8 cellular contexts compared by ENCODE assay signal in the genomic region with DNA sequence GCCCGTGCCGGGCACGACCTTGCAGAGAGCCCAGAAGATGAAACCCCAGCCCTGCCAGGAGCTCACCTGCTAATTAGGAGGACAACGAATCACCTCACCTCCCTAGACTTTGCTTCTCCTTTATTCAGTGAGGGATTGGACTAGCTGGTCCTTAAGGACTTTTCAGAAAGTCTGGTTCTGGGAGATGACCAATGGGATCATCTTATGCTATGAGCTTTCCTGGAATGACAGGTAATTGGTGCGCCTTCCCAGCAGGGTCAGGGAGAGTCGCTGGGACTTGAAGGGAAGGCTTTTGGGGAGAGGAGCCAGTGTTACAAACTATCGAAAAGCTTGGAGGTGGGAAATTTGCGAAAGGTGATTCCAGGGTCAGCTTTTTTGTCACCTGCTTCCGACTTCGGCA.
DNase-seq lines count a peak whose midpoint lies in the region; TF ChIP-seq lines count a peak whose summit lies in the region.
"Not testable (repeated sequence)": the region's sequence is repeated elsewhere in the genome, so short reads cannot be mapped to it uniquely, and the experiment has no call there.

No MANE protein-coding gene starts in this region.

- H3K4me2 ChIP-seq in MM.1S (ENCODE audit: low read depth, low read length): peak overlapping the region; percentile 95
- peak overlapping the region; percentile 59 for H3K4me2 ChIP-seq in SU-DHL-6 (ENCODE audit: low read depth, low read length, poor library complexity, severe bottlenecking)
- H3K4me2 ChIP-seq in fibroblast of lung (ENCODE audit: extremely low read depth, insufficient read depth, low read length): peak overlapping the region; percentile 64

- 28% methylated on average over 9 of the region's 10 CpGs for WGBS in liver
- 31% methylated on average over 6 of the region's 10 CpGs for WGBS in prostate gland

- H3K9ac ChIP-seq in MM.1S (ENCODE audit: low read length) (peak overlapping the region; percentile 69), SU-DHL-6 (ENCODE audit: low read length) (peak overlapping the region; percentile 60), liver (ENCODE audit: low read depth in 1 of 2, low read length in 2 of 2) (peak overlapping the region in 1 of 2 donors; percentile 65)
- H3K9ac ChIP-seq in fibroblast of lung (ENCODE audit: insufficient read depth, low read length): not testable (repeated sequence)

- H2AFZ ChIP-seq in MM.1S (ENCODE audit: low read length) (peak overlapping the region; percentile 63), SU-DHL-6 (ENCODE audit: low read depth, low read length, severe bottlenecking) (peak overlapping the region; percentile 77), fibroblast of lung (ENCODE audit: low read length) (peak overlapping the region; percentile 86)

- peaks cover 21% of the 10 kb centered on the region for H3K79me2 ChIP-seq in MM.1S (ENCODE audit: low read length)
- not testable (repeated sequence) for H3K79me2 ChIP-seq in SU-DHL-6 (ENCODE audit: insufficient read depth, low read length); fibroblast of lung (ENCODE audit: control insufficient read depth, insufficient read depth, low read length)

- not testable (repeated sequence) for H4K20me1 ChIP-seq in MM.1S (ENCODE audit: insufficient read depth, low read length); SU-DHL-6 (ENCODE audit: low read depth, low read length); fibroblast of lung (ENCODE audit: control insufficient read depth, extremely low read depth, insufficient read depth, low read length)

- H3K4me1 ChIP-seq in MM.1S (ENCODE audit: low read length); fibroblast of lung (ENCODE audit: control insufficient read depth, extremely low read depth, insufficient read depth, low read length); liver (ENCODE audit: control insufficient read depth in 4 of 4, insufficient read depth in 4 of 4, low read length in 3 of 4); prostate gland (replicated peaks); vagina: not testable (repeated sequence)

- not testable (repeated sequence) for TF ChIP-seq CTCF in MM.1S (IDR thresholded peaks at IDR 0.05; ENCODE audit: low read length); SU-DHL-6 (IDR thresholded peaks at IDR 0.05; ENCODE audit: insufficient read depth, low read length, poor library complexity, severe bottlenecking); astrocyte of the cerebellum (IDR thresholded peaks at IDR 0.05; ENCODE audit: low read depth, low read length, missing control alignments); fibroblast of lung (conservative IDR thresholded peaks at IDR 0.05 in 1 of 2, IDR thresholded peaks at IDR 0.05 in 1 of 2; ENCODE audit: low read depth in 1 of 2, low read length in 2 of 2); liver (IDR thresholded peaks at IDR 0.05; ENCODE audit: low read depth, low read length, missing input control); prostate gland (IDR thresholded peaks at IDR 0.05); vagina (IDR thresholded peaks at IDR 0.05)

- H3K36me3 ChIP-seq in MM.1S (replicated peaks; ENCODE audit: insufficient read depth, low read length); SU-DHL-6 (ENCODE audit: low read length); fibroblast of lung (ENCODE audit: control insufficient read depth, insufficient read depth, low read length); liver (ENCODE audit: control insufficient read depth in 4 of 4, insufficient read depth in 3 of 4, low read depth in 1 of 4, low read length in 3 of 4); prostate gland; vagina: not testable (repeated sequence)

- H3K4me3 ChIP-seq in MM.1S (ENCODE audit: low read length): peak overlapping the region; percentile 74
- H3K4me3 ChIP-seq in SU-DHL-6 (ENCODE audit: insufficient read depth, low read length, poor library complexity, severe bottlenecking): peak overlapping the region; percentile 64
- H3K4me3 ChIP-seq in astrocyte of the cerebellum (ENCODE audit: low read depth, low read length): peak overlapping the region; percentile 61
- H3K4me3 ChIP-seq in fibroblast of lung (replicated peaks in 1 of 4; ENCODE audit: control extremely low read depth in 1 of 4, insufficient read depth in 1 of 4, low read depth in 3 of 4, low read length in 4 of 4): peak overlapping the region; percentile 57 to 77 (median 70)
- H3K4me3 ChIP-seq in liver (ENCODE audit: low read depth in 1 of 3, low read length in 3 of 3): peak overlapping the region; percentile 66 to 74 (median 72)
- H3K4me3 ChIP-seq in prostate gland: peak overlapping the region; percentile 39 to 49
- peak overlapping the region; percentile 60 to 62 for H3K4me3 ChIP-seq in vagina

- H3K27ac ChIP-seq in MM.1S (ENCODE audit: low read length) (peak overlapping the region; percentile 77; the same call in 1 of the 2 replicates), SU-DHL-6 (ENCODE audit: low read depth, low read length) (0 out of 2 replicates have a peak overlapping the region, but pooled peaks have one; percentile 32), prostate gland (peak overlapping the region; percentile 45 to 61)
- H3K27ac ChIP-seq in fibroblast of lung (ENCODE audit: insufficient read depth, low read length); liver (ENCODE audit: low read depth in 1 of 2, low read length in 2 of 2); vagina: not testable (repeated sequence)

- not testable (repeated sequence) for H3K9me2 ChIP-seq in MM.1S (replicated peaks; ENCODE audit: insufficient read depth, low read length); SU-DHL-6 (replicated peaks; ENCODE audit: insufficient read depth, low read length)

- in situ Hi-C loops in astrocyte of the cerebellum (cut with HindIII; ENCODE audit: low sequenced_read_pairs): not testable (repeated sequence)

- H3F3A ChIP-seq in MM.1S (ENCODE audit: insufficient read depth, low read length); SU-DHL-6 (ENCODE audit: insufficient read depth): not testable (repeated sequence)

- not testable (repeated sequence) for H3K9me3 ChIP-seq in MM.1S (replicated peaks; ENCODE audit: insufficient read depth, low read length); SU-DHL-6 (ENCODE audit: insufficient read depth, low read length); fibroblast of lung (ENCODE audit: control insufficient read depth, insufficient read depth, low read depth, low read length); liver (ENCODE audit: control insufficient read depth in 4 of 4, low read length in 3 of 4); prostate gland; vagina

- not testable (repeated sequence) for H3K27me3 ChIP-seq in MM.1S (replicated peaks; ENCODE audit: insufficient read depth, low read length); SU-DHL-6 (ENCODE audit: low read length); fibroblast of lung (ENCODE audit: control insufficient read depth, insufficient read depth, low read length); liver (ENCODE audit: control insufficient read depth in 4 of 4, insufficient read depth in 4 of 4, low read length in 3 of 4); prostate gland (replicated peaks; ENCODE audit: insufficient read depth); vagina

- TF ChIP-seq RAD21 in liver (IDR thresholded peaks at IDR 0.05): not testable (repeated sequence)

- DNase-seq in ELR (ENCODE audit: low read depth): peak; percentile 1
- DNase-seq in MM.1S; astrocyte of the cerebellum (ENCODE audit: low read depth); fibroblast of lung (ENCODE audit: low read depth in 2 of 2); prostate gland (ENCODE audit: low spot score); vagina (ENCODE audit: extremely low spot score in 2 of 2): not testable (repeated sequence)

- intact Hi-C loops in prostate gland (cut with DNase I); vagina (cut with DNase I): not testable (repeated sequence)

- not testable (repeated sequence) for TF ChIP-seq POLR2A in prostate gland (IDR thresholded peaks at IDR 0.05); vagina (IDR thresholded peaks at IDR 0.05)
